Comparison of ENCODE assay signal across 9 cellular contexts in the genomic region with DNA sequence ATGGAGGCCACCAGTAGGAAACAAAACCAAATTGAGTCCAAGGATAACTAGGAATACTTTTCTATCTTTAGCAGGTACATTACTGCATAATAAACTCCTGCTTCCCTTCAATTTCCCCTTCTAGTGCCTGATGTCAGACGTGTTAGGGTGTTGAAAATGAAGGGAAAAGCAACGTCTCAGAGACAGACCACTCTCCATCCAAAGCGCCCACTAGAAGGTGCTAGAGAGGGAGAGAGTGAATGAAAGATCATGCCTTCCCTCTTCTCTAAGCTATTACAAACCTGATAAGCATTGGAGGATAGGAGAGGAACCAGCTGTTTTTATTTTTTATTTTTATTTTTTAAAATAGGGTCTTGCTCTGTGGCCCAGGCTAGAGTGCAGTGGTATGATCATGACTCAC.
A peak's percentile ranks its signal among the peaks of the same experiment; 100 is the strongest.
DNase-seq lines count a peak whose midpoint lies in the region; ATAC-seq, FAIRE-seq and TF ChIP-seq lines count a peak whose summit lies in the region.
"Had no signal": no experiment of that assay in that cellular context is flagged by ENCODE, and none has a peak within 500 bp of the region (broad histone marks: within the 10 kb centered on the region; RNA-seq: fewer than 3 reads in every experiment).

No MANE protein-coding gene starts in this region.

- no peaks in the 10 kb centered on the region for H3K36me3 ChIP-seq in GM06990 (ENCODE audit: control insufficient read depth, insufficient read depth, low read length)
- no peaks in the 10 kb centered on the region for H3K36me3 ChIP-seq in SU-DHL-6 (ENCODE audit: low read length)

- no peak overlapping the region for H3K27ac ChIP-seq in A549
- no peak overlapping the region for H3K27ac ChIP-seq in SU-DHL-6 (ENCODE audit: low read depth, low read length)

- TF ChIP-seq CTCF in A549 (IDR thresholded peaks at IDR 0.05) (peak; percentile 28; the same call in 1 of the 3 replicates), GM06990 (IDR thresholded peaks at IDR 0.05; ENCODE audit: insufficient read depth, low read length, poor library complexity, severe bottlenecking) (peak; percentile 66), SU-DHL-6 (IDR thresholded peaks at IDR 0.05; ENCODE audit: insufficient read depth, low read length, poor library complexity, severe bottlenecking) (peak; percentile 49), foreskin fibroblast (IDR thresholded peaks at IDR 0.05; ENCODE audit: low read depth, low read length) (peak; percentile 34)

- no peak for TF ChIP-seq EP300 in A549 (IDR thresholded peaks at IDR 0.05)

- peak in 1 of 2 experiments; percentile 42; a peak in 2 of 5 replicates for TF ChIP-seq RAD21 in A549 (conservative IDR thresholded peaks at IDR 0.05 in 1 of 2, IDR thresholded peaks at IDR 0.05 in 1 of 2)

- peak; percentile 43 to 82; a peak in 5 of 6 replicates for ATAC-seq in A549
- no peak for ATAC-seq in HG03439 (IDR thresholded peaks at IDR 0.05; ENCODE audit: unreplicated experiment)

- no peaks in the 10 kb centered on the region for H3F3A ChIP-seq in SU-DHL-6 (ENCODE audit: insufficient read depth)

- TF ChIP-seq POLR2A in A549 (IDR thresholded peaks at IDR 0.05; ENCODE audit: low read length) = no peak

- no peak overlapping the region for H3K4me3 ChIP-seq in A549
- no peak overlapping the region for H3K4me3 ChIP-seq in GM06990 (replicated peaks; ENCODE audit: low read depth, low read length)
- no peak overlapping the region for H3K4me3 ChIP-seq in SU-DHL-6 (ENCODE audit: insufficient read depth, low read length, poor library complexity, severe bottlenecking)
- H3K4me3 ChIP-seq in foreskin fibroblast (ENCODE audit: low read depth in 1 of 2, low read length in 2 of 2) = no peak overlapping the region

- H2AFZ ChIP-seq in SU-DHL-6 (ENCODE audit: low read depth, low read length, severe bottlenecking) = no peak overlapping the region

- no peak for FAIRE-seq in A549 (lab: Jason Lieb, UNC)

- H3K4me1 ChIP-seq in A549 = 0 out of 3 replicates have a peak, but pooled peaks cover 2% of the 10 kb centered on the region

- H3K27me3 ChIP-seq in GM06990 (replicated peaks; ENCODE audit: control insufficient read depth, insufficient read depth, low read length) = no peaks in the 10 kb centered on the region
- H3K27me3 ChIP-seq in SU-DHL-6 (ENCODE audit: low read length) = no peaks in the 10 kb centered on the region

- H3K9me3 ChIP-seq in A549 = no peaks in the 10 kb centered on the region
- H3K9me3 ChIP-seq in SU-DHL-6 (ENCODE audit: insufficient read depth, low read length) = no peaks in the 10 kb centered on the region

- H3K9ac ChIP-seq in SU-DHL-6 (ENCODE audit: low read length) = no peak overlapping the region

- WGBS in A549 (ENCODE audit: missing lambda C conversion rate) = 14% methylated on average over 3 of the region's 3 CpGs

- H3K9me2 ChIP-seq in SU-DHL-6 (replicated peaks; ENCODE audit: insufficient read depth, low read length) = no peaks in the 10 kb centered on the region

- H3K79me2 ChIP-seq in SU-DHL-6 (ENCODE audit: insufficient read depth, low read length) = no peaks in the 10 kb centered on the region

- H3K4me2 ChIP-seq in A549 (no peak overlapping the region), SU-DHL-6 (ENCODE audit: low read depth, low read length, poor library complexity, severe bottlenecking) (no peak overlapping the region)

- DNase-seq in A549 (ENCODE audit: low read depth in 1 of 2, low spot score in 1 of 2) (peak in 1 of 2 experiments; percentile 31), GM06990 (ENCODE audit: extremely low read depth, insufficient read length) (no peak), foreskin fibroblast (no peak), DMS79 treated with DMSO at 0.1 percent for 48 hours (lab: John Stamatoyannopoulos, UW) (no peak), DMS153 (lab: John Stamatoyannopoulos, UW) (no peak), RKO (ENCODE audit: low spot score) (no peak)
- DNase-seq: nucleus accumbens had no signal

- POLR2A ChIA-PET in A549 (lab: Yijun Ruan, JAX) = no interaction called here

- H4K20me1 ChIP-seq in SU-DHL-6 (ENCODE audit: low read depth, low read length) = no peaks in the 10 kb centered on the region

- CTCF ChIA-PET in A549 (lab: Yijun Ruan, JAX) = no interaction called here

TF ChIP-seq in A549, 52 proteins besides CTCF, POLR2A, EP300 and RAD21:
- no peak for TF ChIP-seq HEYL (CRISPR knock-in tag; IDR thresholded peaks at IDR 0.05)
- no peak for TF ChIP-seq NPAS2 (CRISPR knock-in tag; IDR thresholded peaks at IDR 0.05; ENCODE audit: borderline replicate concordance)
- no peak for TF ChIP-seq HOXB13 (CRISPR knock-in tag; IDR thresholded peaks at IDR 0.05; ENCODE audit: low read depth)
- no peak for TF ChIP-seq RCOR1 (IDR thresholded peaks at IDR 0.05; ENCODE audit: low read depth, low read length)
- no peak for TF ChIP-seq SREBF2 (IDR thresholded peaks at IDR 0.05)
- TF ChIP-seq EHF (CRISPR knock-in tag; IDR thresholded peaks at IDR 0.05) = no peak
- TF ChIP-seq FOSB (CRISPR knock-in tag; IDR thresholded peaks at IDR 0.05) = no peak
- TF ChIP-seq, protein P1, sequence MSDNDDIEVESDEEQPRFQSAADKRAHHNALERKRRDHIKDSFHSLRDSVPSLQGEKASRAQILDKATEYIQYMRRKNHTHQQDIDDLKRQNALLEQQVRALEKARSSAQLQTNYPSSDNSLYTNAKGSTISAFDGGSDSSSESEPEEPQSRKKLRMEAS (IDR thresholded peaks at IDR 0.05) = no peak
- no peak for TF ChIP-seq MYC (IDR thresholded peaks at IDR 0.05; ENCODE audit: borderline replicate concordance, low read length)
- TF ChIP-seq TP53 (CRISPR knock-in tag; IDR thresholded peaks at IDR 0.05) = no peak
- TF ChIP-seq RNF2 (IDR thresholded peaks at IDR 0.05; ENCODE audit: borderline replicate concordance, low read depth) = no peak
- no peak for TF ChIP-seq ZFP36 (IDR thresholded peaks at IDR 0.05; ENCODE audit: borderline replicate concordance, partially characterized antibody)
- no peak for TF ChIP-seq POLR2AphosphoS2 (conservative IDR thresholded peaks at IDR 0.05; ENCODE audit: low read length)
- no peak for TF ChIP-seq JUNB (IDR thresholded peaks at IDR 0.05)
- TF ChIP-seq ZNF302 (CRISPR knock-in tag; IDR thresholded peaks at IDR 0.05) = no peak
- TF ChIP-seq, protein P2, sequence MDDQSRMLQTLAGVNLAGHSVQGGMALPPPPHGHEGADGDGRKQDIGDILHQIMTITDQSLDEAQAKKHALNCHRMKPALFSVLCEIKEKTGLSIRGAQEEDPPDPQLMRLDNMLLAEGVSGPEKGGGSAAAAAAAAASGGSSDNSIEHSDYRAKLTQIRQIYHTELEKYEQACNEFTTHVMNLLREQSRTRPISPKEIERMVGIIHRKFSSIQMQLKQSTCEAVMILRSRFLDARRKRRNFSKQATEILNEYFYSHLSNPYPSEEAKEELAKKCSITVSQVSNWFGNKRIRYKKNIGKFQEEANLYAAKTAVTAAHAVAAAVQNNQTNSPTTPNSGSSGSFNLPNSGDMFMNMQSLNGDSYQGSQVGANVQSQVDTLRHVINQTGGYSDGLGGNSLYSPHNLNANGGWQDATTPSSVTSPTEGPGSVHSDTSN (IDR thresholded peaks at IDR 0.05) = no peak
- TF ChIP-seq SMC3 (IDR thresholded peaks at IDR 0.05) = no peak
